Comparison of ENCODE assay signal across 8 cellular contexts in genomic region chr15:88454867-88455810, GRCh38. TPM values are rescaled to one million over a fixed set of nuclear protein-coding genes. Genes with fewer than 3 reads are reported as not detected.
DNase-seq lines count a peak whose midpoint lies in the region; ATAC-seq and TF ChIP-seq lines count a peak whose summit lies in the region.

No MANE protein-coding gene starts in this region.

- no peaks in the 10 kb centered on the region for H3K36me3 Mint-ChIP-seq in activated naive CD8-positive, alpha-beta T cell treated with anti-CD3 and anti-CD28 coated beads, Interleukin-2, amount 10 ng/mL, durations not matched to agents 7 days and 5 days

- H3K27me3 ChIP-seq in GM23248 (replicated peaks; ENCODE audit: insufficient read depth) (no peaks in the 10 kb centered on the region), OCI-LY3 (ENCODE audit: low read depth, low read length) (no peaks in the 10 kb centered on the region), heart right ventricle (peaks cover 0 to 1% (median 0%) of the 10 kb centered on the region in 7 donors)

- intact Hi-C loops in heart right ventricle (cut with DNase I): loop anchor here in 2 of 10 donors (5.0 kb wide), 2 partner anchors 198 to 208 kb away; partner anchors contain the start of gene NTRK3 (in 1 of the 2)

- H3K36me3 ChIP-seq in GM23248 (ENCODE audit: low read depth) (peaks cover 13% of the 10 kb centered on the region), OCI-LY3 (replicated peaks; ENCODE audit: low read depth, low read length) (peaks cover 25% of the 10 kb centered on the region), heart right ventricle (peaks cover 0 to 44% (median 21%) of the 10 kb centered on the region in 9 donors)

- POLR2A ChIA-PET in activated naive CD8-positive, alpha-beta T cell treated with anti-CD3 and anti-CD28 coated beads, Interleukin-2, amount 10 ng/mL, durations not matched to agents 7 days and 5 days (lab: Charles Lee): interaction anchor here (1.5 kb wide), 1 partner anchor 12 kb away, joined by 6 read pairs; the partner anchor contains the start of genes MRPL46 and MRPS11

- no peaks in the 10 kb centered on the region for H3K27me3 Mint-ChIP-seq in activated naive CD8-positive, alpha-beta T cell treated with anti-CD3 and anti-CD28 coated beads, Interleukin-2, amount 10 ng/mL, durations not matched to agents 7 days and 5 days

- ATAC-seq in activated naive CD8-positive, alpha-beta T cell treated with anti-CD3 and anti-CD28 coated beads, Interleukin-2, amount 10 ng/mL, durations not matched to agents 7 days and 5 days (ENCODE audit: low read depth): peak; percentile 76
- peak; percentile 67 to 88 (median 80) for ATAC-seq in heart right ventricle

- H3K4me1 ChIP-seq in GM23248 (ENCODE audit: insufficient read depth) (peaks cover 12% of the 10 kb centered on the region), OCI-LY3 (ENCODE audit: low read length) (peaks cover 13% of the 10 kb centered on the region), heart right ventricle (peaks cover 0 to 20% (median 10%) of the 10 kb centered on the region in 9 donors)

- H3K9ac ChIP-seq in GM23248 (no peak overlapping the region), OCI-LY3 (ENCODE audit: low read length) (no peak overlapping the region)

- no peak overlapping the region for H3K4me3 Mint-ChIP-seq in activated naive CD8-positive, alpha-beta T cell treated with anti-CD3 and anti-CD28 coated beads, Interleukin-2, amount 10 ng/mL, durations not matched to agents 7 days and 5 days

- 24 to 28% methylated on average over 9 of the region's 9 CpGs for WGBS in GM23248 (ENCODE audit: low coverage in 1 of 2, low lambda C conversion rate in 2 of 2, missing lambda C conversion rate in 2 of 2), 2 experiments
- WGBS in heart right ventricle, 2 donors: 25 to 31% methylated on average over 9 of the region's 9 CpGs

- H3K27ac ChIP-seq in GM23248: no peak overlapping the region
- H3K27ac ChIP-seq in OCI-LY3 (ENCODE audit: low read length): no peak overlapping the region
- peak overlapping the region in 2 of 10 donors; percentile 30 to 44 for H3K27ac ChIP-seq in heart right ventricle

- TF ChIP-seq CTCF in GM12865 (IDR thresholded peaks at IDR 0.05; ENCODE audit: insufficient read depth, low read depth, low read length, missing control alignments) (peak; percentile 72), OCI-LY3 (IDR thresholded peaks at IDR 0.05; ENCODE audit: low read depth, low read length) (peak; percentile 89), heart right ventricle (IDR thresholded peaks at IDR 0.05) (peak; percentile 38 to 72 (median 59))

- no peaks in the 10 kb centered on the region for H3K9me3 ChIP-seq in GM23248 (ENCODE audit: low read depth)
- no peaks in the 10 kb centered on the region for H3K9me3 ChIP-seq in OCI-LY3 (ENCODE audit: insufficient read depth, low read length)
- no peaks in the 10 kb centered on the region for H3K9me3 ChIP-seq in heart right ventricle

- H3K4me2 ChIP-seq in GM23248 (ENCODE audit: unreplicated experiment): peak overlapping the region; percentile 43
- 0 out of 2 replicates have a peak overlapping the region, but pooled peaks have one; percentile 21 for H3K4me2 ChIP-seq in OCI-LY3 (ENCODE audit: low read length)

- peaks cover 10% of the 10 kb centered on the region for H3F3A ChIP-seq in GM23248 (ENCODE audit: insufficient read depth)

- peak; percentile 68 for DNase-seq in GM12865 (ENCODE audit: low read depth)
- peak; percentile 92 for DNase-seq in GM23248
- DNase-seq in activated naive CD8-positive, alpha-beta T cell treated with anti-CD3 and anti-CD28 coated beads, Interleukin-2, amount 10 ng/mL, durations not matched to agents 7 days and 5 days: peak; percentile 46
- DNase-seq in heart right ventricle: peak; percentile 37 to 43
- peak; percentile 83 for DNase-seq in retina
- DNase-seq in effector CD4-positive, alpha-beta T cell: no peak

- peaks cover 2% of the 10 kb centered on the region for H3K4me1 Mint-ChIP-seq in activated naive CD8-positive, alpha-beta T cell treated with anti-CD3 and anti-CD28 coated beads, Interleukin-2, amount 10 ng/mL, durations not matched to agents 7 days and 5 days

- H3K4me3 ChIP-seq in GM12865 (ENCODE audit: low read depth, low read length) (no peak overlapping the region), GM23248 (no peak overlapping the region), OCI-LY3 (ENCODE audit: low read length) (no peak overlapping the region), heart right ventricle (no peak overlapping the region)

- TF ChIP-seq RAD21 in Ishikawa (IDR thresholded peaks at IDR 0.05; ENCODE audit: low read depth): peak; percentile 55

- H4K20me1 ChIP-seq in GM23248 (ENCODE audit: insufficient read depth) (no peaks in the 10 kb centered on the region), OCI-LY3 (ENCODE audit: insufficient read depth, low read length) (no peaks in the 10 kb centered on the region)

- H2AFZ ChIP-seq in GM23248 (peak overlapping the region; percentile 52; the same call in 1 of the 2 replicates), OCI-LY3 (ENCODE audit: low read depth, low read length) (no peak overlapping the region)

- H3K79me2 ChIP-seq in GM23248 (ENCODE audit: insufficient read depth): no peaks in the 10 kb centered on the region
- H3K79me2 ChIP-seq in OCI-LY3 (ENCODE audit: low read length): no peaks in the 10 kb centered on the region

- no peaks in the 10 kb centered on the region for H3K9me2 ChIP-seq in GM23248 (ENCODE audit: insufficient read depth)

- no peaks in the 10 kb centered on the region for H3K9me3 Mint-ChIP-seq in activated naive CD8-positive, alpha-beta T cell treated with anti-CD3 and anti-CD28 coated beads, Interleukin-2, amount 10 ng/mL, durations not matched to agents 7 days and 5 days

- no peak overlapping the region for H3K27ac Mint-ChIP-seq in activated naive CD8-positive, alpha-beta T cell treated with anti-CD3 and anti-CD28 coated beads, Interleukin-2, amount 10 ng/mL, durations not matched to agents 7 days and 5 days

- in situ Hi-C loops in GM23248 (cut with MboI): no loop called here

- TF ChIP-seq EP300 in Ishikawa (IDR thresholded peaks at IDR 0.05; ENCODE audit: borderline replicate concordance): no peak

TF ChIP-seq in Ishikawa, 13 proteins besides CTCF, POLR2A, EP300 and RAD21:
- TF ChIP-seq FOXM1 (IDR thresholded peaks at IDR 0.05; ENCODE audit: borderline replicate concordance, low read depth) (no peak), TCF12 (IDR thresholded peaks at IDR 0.05; ENCODE audit: low read depth) (no peak), REST (IDR thresholded peaks at IDR 0.05; ENCODE audit: low read depth) (no peak), ZBTB7A (IDR thresholded peaks at IDR 0.05; ENCODE audit: low read depth) (no peak), USF1 (IDR thresholded peaks at IDR 0.05) (no peak), MAX (IDR thresholded peaks at IDR 0.05) (no peak), NFIC (IDR thresholded peaks at IDR 0.05) (no peak), EGR1 (IDR thresholded peaks at IDR 0.05) (no peak), CREB1 (IDR thresholded peaks at IDR 0.05; ENCODE audit: low read depth) (no peak), YY1 (IDR thresholded peaks at IDR 0.05; ENCODE audit: low read depth) (no peak), TAF1 (IDR thresholded peaks at IDR 0.05; ENCODE audit: low read depth) (no peak)

RNA-seq across cellular contexts. Expression of gene MRPL46, which starts 12.0 kb away (rescaled TPM):
- total RNA-seq in GM23248 (2014; rRNA removed; shearing (Covaris generic)): 14.6 and 20.5 TPM in 2 replicates
- polyA plus RNA-seq in GM23248 (2016; fragmentation: Nextera tagmentation; extraction: Ambion mirVana) (38.4 and 45.3 TPM in 2 replicates), heart right ventricle (10 to 100 TPM; 36.4 to 79.8 TPM)
- 10 to 100 TPM; 28.4 to 29.2 TPM for total RNA-seq in activated naive CD8-positive, alpha-beta T cell treated with anti-CD3 and anti-CD28 coated beads, Interleukin-2, amount 10 ng/mL, durations not matched to agents 7 days and 5 days
- total RNA-seq in heart right ventricle: 100 to 1,000 TPM in 2 of 10 donors, 10 to 100 TPM in 8; 63.4 to 108 (median 81.5) TPM

RNA-seq across cellular contexts. Expression of gene MRPS11, which starts 12.4 kb away (rescaled TPM):
- total RNA-seq in GM23248 (2014; rRNA removed; shearing (Covaris generic)): 24.9 and 36.4 TPM in 2 replicates
- polyA plus RNA-seq in GM23248 (2016; fragmentation: Nextera tagmentation; extraction: Ambion mirVana) (75.9 and 76.6 TPM in 2 replicates), heart right ventricle (10 to 100 TPM; 47.5 to 95.0 TPM)
- total RNA-seq in activated naive CD8-positive, alpha-beta T cell treated with anti-CD3 and anti-CD28 coated beads, Interleukin-2, amount 10 ng/mL, durations not matched to agents 7 days and 5 days: 10 to 100 TPM; 54.9 to 55.7 TPM
- 10 to 100 TPM; 53.3 to 72.6 (median 64.7) TPM for total RNA-seq in heart right ventricle
